In the genomic region with DNA sequence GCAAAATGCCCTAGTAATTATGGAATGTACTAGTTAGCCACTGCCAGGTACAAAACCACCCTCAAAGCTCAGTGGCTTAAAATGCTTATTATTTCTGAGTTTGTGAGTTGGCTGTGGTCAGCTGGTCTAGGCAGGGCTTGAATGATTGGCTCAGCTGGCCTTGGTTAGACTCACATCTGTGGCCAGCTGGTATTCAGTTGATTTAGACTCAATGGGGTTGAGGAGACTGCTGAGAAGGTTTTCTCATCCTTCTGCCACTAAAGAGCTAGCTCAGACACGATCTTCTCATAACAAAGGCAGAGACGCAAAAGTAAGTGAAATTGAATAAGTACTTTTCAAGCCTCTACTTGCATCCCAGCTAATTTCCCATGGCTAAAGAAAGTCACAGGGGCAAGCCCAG, we compare ENCODE assay signal across 1 cellular context.
TF ChIP-seq lines count a peak whose summit lies in the region.

No MANE protein-coding gene starts in this region.

TF ChIP-seq in GM23338, 12 proteins besides CTCF, POLR2A, EP300 and RAD21:
- TF ChIP-seq ZNF462 (CRISPR knock-in tag; IDR thresholded peaks at IDR 0.05): 0 out of 2 replicates have a peak, but pooled peaks have one; percentile 42
- TF ChIP-seq EZH2 (IDR thresholded peaks at IDR 0.05; ENCODE audit: low read depth, unreplicated experiment): no peak
